8 cellular contexts compared by ENCODE assay signal in genomic region chr6:26054659-26054936, GRCh38. TPM values are rescaled to one million over a fixed set of nuclear protein-coding genes. Genes with fewer than 3 reads are reported as not detected.
A peak's percentile ranks its signal among the peaks of the same experiment; 100 is the strongest.
DNase-seq lines count a peak whose midpoint lies in the region; ATAC-seq, FAIRE-seq and TF ChIP-seq lines count a peak whose summit lies in the region.

No MANE protein-coding gene starts in this region.

- H3K27me3 Mint-ChIP-seq in memory B cell, result no peaks in the 10 kb centered on the region

- DNase-seq in A549 (ENCODE audit: low read depth in 1 of 2, low spot score in 1 of 2), result no peak
- DNase-seq in GM12878 (ENCODE audit: low read depth, low spot score), result no peak
- DNase-seq in memory B cell (ENCODE audit: low spot score in 2 of 2), result no peak
- no peak for DNase-seq in COR-L47 (lab: John Stamatoyannopoulos, UW)
- DNase-seq in NCI-H69 (lab: John Stamatoyannopoulos, UW), result no peak
- no peak for DNase-seq in glomerular visceral epithelial cell (ENCODE audit: extremely low spot score)

- no peaks in the 10 kb centered on the region for H3K36me3 ChIP-seq in GM12878 (ENCODE audit: control insufficient read depth in 2 of 2, insufficient read depth in 2 of 2, low read length in 1 of 2)

- no peak for TF ChIP-seq EP300 in A549 (IDR thresholded peaks at IDR 0.05)
- TF ChIP-seq EP300 in GM12878 (IDR thresholded peaks at IDR 0.05; ENCODE audit: borderline replicate concordance in 1 of 2, control insufficient read depth in 1 of 2, low read depth in 2 of 2, low read length in 2 of 2), result no peak

- ATAC-seq in A549, result peak; percentile 1 to 3; a peak in 4 of 6 replicates
- peak; percentile 1 for ATAC-seq in HG02938 (IDR thresholded peaks at IDR 0.05; ENCODE audit: unreplicated experiment)
- ATAC-seq in GM12878, result peak; percentile 2
- ATAC-seq in memory B cell (ENCODE audit: low read depth), result no peak
- ATAC-seq in GM21360 (IDR thresholded peaks at IDR 0.05; ENCODE audit: unreplicated experiment), result no peak

- no peaks in the 10 kb centered on the region for H3K9me3 Mint-ChIP-seq in memory B cell

- no peaks in the 10 kb centered on the region for H3K36me3 Mint-ChIP-seq in memory B cell

- POLR2A ChIA-PET in A549 (lab: Yijun Ruan, JAX) (interaction anchor here (0.5 to 2.8 kb wide), 4 partner anchors 9 to 70 kb away, joined by 3 to 11 read pairs (median 7); a partner anchor contains a TSS), GM12878 (lab: Charles Lee) (interaction anchor here (1.6 kb wide), 1 partner anchor 9 kb away, joined by 8 read pairs; a partner anchor contains a TSS)

- RAD21 ChIA-PET in GM12878 (lab: Charles Lee; ENCODE audit: unreplicated experiment), result no interaction called here

- H3K4me3 ChIP-seq in A549, result peak overlapping the region; percentile 76
- peak overlapping the region; percentile 75 for H3K4me3 ChIP-seq in GM12878

- no peaks in the 10 kb centered on the region; the same call in 1 of the 2 replicates for H3K79me2 ChIP-seq in GM12878 (ENCODE audit: control insufficient read depth, insufficient read depth, low read length)

- no peaks in the 10 kb centered on the region for H4K20me1 ChIP-seq in GM12878 (ENCODE audit: control insufficient read depth, insufficient read depth)

- no TSS peak for BruUV-seq in GM12878 (replicated peaks; lab: Mats Ljungman, UMichigan)

- H3K4me1 Mint-ChIP-seq in memory B cell, result peaks cover 8% of the 10 kb centered on the region

- FAIRE-seq in A549 (lab: Jason Lieb, UNC) (no peak), GM12878 (lab: Jason Lieb, UNC) (no peak)

- H3K27ac ChIP-seq in A549 (peak overlapping the region; percentile 95 to 100), GM12878 (ENCODE audit: control insufficient read depth, insufficient read depth) (peak overlapping the region; percentile 93)

- no peaks in the 10 kb centered on the region for H3K27me3 ChIP-seq in GM12878 (replicated peaks in 1 of 2; ENCODE audit: control insufficient read depth in 2 of 2, insufficient read depth in 2 of 2, low read length in 1 of 2)

- CTCF ChIA-PET in A549 (lab: Yijun Ruan, JAX) (no interaction called here), GM12878 (lab: Yijun Ruan, JAX) (no interaction called here)

- TF ChIP-seq POLR2A in A549 (IDR thresholded peaks at IDR 0.05; ENCODE audit: low read length) (no peak), GM12878 (IDR thresholded peaks at IDR 0.05; ENCODE audit: low read depth, low read length) (no peak)

- no peaks in the 10 kb centered on the region for H3K9me3 ChIP-seq in A549
- H3K9me3 ChIP-seq in GM12878 (replicated peaks; ENCODE audit: control insufficient read depth, insufficient read depth, low read length), result no peaks in the 10 kb centered on the region

- peak overlapping the region; percentile 73 for H2AFZ ChIP-seq in GM12878 (ENCODE audit: control insufficient read depth, low read depth, low read length)

- peak overlapping the region; percentile 97 for H3K27ac Mint-ChIP-seq in memory B cell

- no peak for TF ChIP-seq RAD21 in A549 (conservative IDR thresholded peaks at IDR 0.05 in 1 of 2, IDR thresholded peaks at IDR 0.05 in 1 of 2)
- TF ChIP-seq RAD21 in GM12878 (IDR thresholded peaks at IDR 0.05; ENCODE audit: insufficient read depth, low read depth, low read length), result no peak

- H3K4me2 ChIP-seq in A549 (peak overlapping the region; percentile 96), GM12878 (ENCODE audit: control insufficient read depth, insufficient read depth) (peak overlapping the region; percentile 93)

- intact Hi-C loops in GM12878 (cut with micrococcal nuclease; ENCODE audit: unreplicated experiment), result loop anchor here (2.0 kb wide), 2 partner anchors 68 to 144 kb away; a partner anchor contains a TSS

- H3K4me1 ChIP-seq in A549, result peaks cover 19% of the 10 kb centered on the region
- H3K4me1 ChIP-seq in GM12878 (ENCODE audit: control insufficient read depth, insufficient read depth, low read length), result peaks cover 4% of the 10 kb centered on the region; the same call in 1 of the 2 replicates

- 3% methylated on average over 6 of the region's 6 CpGs for WGBS in A549 (ENCODE audit: missing lambda C conversion rate)
- WGBS in GM12878 (ENCODE audit: insufficient coverage, insufficient replicate concordance, low lambda C conversion rate, missing lambda C conversion rate), result under 1% methylated on average over 6 of the region's 6 CpGs

- peak overlapping the region; percentile 88 for H3K9ac ChIP-seq in GM12878 (ENCODE audit: control insufficient read depth, insufficient read depth, low read length)

- TF ChIP-seq CTCF in A549 (IDR thresholded peaks at IDR 0.05) (no peak), GM12878 (IDR thresholded peaks at IDR 0.05 in 2 of 3, conservative IDR thresholded peaks at IDR 0.05 in 1 of 3; ENCODE audit: control insufficient read depth in 2 of 3, extremely low read depth in 1 of 3, insufficient read depth in 1 of 3, low read depth in 3 of 3, low read length in 3 of 3) (no peak)

- SMC1A ChIA-PET in GM12878 (lab: Charles Lee; ENCODE audit: uncharacterized antibody, unreplicated experiment), result interaction anchor here (0.6 to 2.4 kb wide), 3 partner anchors 11 to 30 kb away, joined by 3 to 9 read pairs (median 3); a partner anchor contains a TSS

- in situ Hi-C loops in GM12878 (cut with MboI), result no loop called here

- peak overlapping the region; percentile 96 for H3K4me3 Mint-ChIP-seq in memory B cell

TF ChIP-seq in A549, 52 proteins besides CTCF, POLR2A, EP300 and RAD21 (continues in another document):
- no peak for TF ChIP-seq JUNB (IDR thresholded peaks at IDR 0.05)
- TF ChIP-seq, protein P1, sequence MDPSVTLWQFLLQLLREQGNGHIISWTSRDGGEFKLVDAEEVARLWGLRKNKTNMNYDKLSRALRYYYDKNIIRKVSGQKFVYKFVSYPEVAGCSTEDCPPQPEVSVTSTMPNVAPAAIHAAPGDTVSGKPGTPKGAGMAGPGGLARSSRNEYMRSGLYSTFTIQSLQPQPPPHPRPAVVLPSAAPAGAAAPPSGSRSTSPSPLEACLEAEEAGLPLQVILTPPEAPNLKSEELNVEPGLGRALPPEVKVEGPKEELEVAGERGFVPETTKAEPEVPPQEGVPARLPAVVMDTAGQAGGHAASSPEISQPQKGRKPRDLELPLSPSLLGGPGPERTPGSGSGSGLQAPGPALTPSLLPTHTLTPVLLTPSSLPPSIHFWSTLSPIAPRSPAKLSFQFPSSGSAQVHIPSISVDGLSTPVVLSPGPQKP (IDR thresholded peaks at IDR 0.05; ENCODE audit: low read depth, low read length), result no peak
- TF ChIP-seq CBX2 (IDR thresholded peaks at IDR 0.05; ENCODE audit: borderline replicate concordance, low read depth), result no peak
- no peak for TF ChIP-seq RNF2 (IDR thresholded peaks at IDR 0.05; ENCODE audit: borderline replicate concordance, low read depth)
- no peak for TF ChIP-seq SREBF2 (IDR thresholded peaks at IDR 0.05)

TF ChIP-seq in GM12878, 131 proteins besides CTCF, POLR2A, EP300 and RAD21 (continues in another document):
- no peak for TF ChIP-seq GABPA (IDR thresholded peaks at IDR 0.05; ENCODE audit: low read depth)
- TF ChIP-seq SREBF1 (IDR thresholded peaks at IDR 0.05; ENCODE audit: low read length), result no peak
- TF ChIP-seq RAD51 (IDR thresholded peaks at IDR 0.05), result no peak
- no peak for TF ChIP-seq TCF7 (IDR thresholded peaks at IDR 0.05; ENCODE audit: borderline replicate concordance)
- no peak for TF ChIP-seq NKRF (conservative IDR thresholded peaks at IDR 0.05)

RNA-seq across cellular contexts. Expression of gene HFE, which starts 32.6 kb away (rescaled TPM):
- 31.7 and 35.9 TPM in 2 replicates for polyA plus RNA-seq in A549 (2011; rRNA removed)
- polyA plus RNA-seq in A549 (2012; cell fraction: cytosol; rRNA removed), result 14.3 and 14.8 TPM in 2 replicates
- 16.5 and 16.8 TPM in 2 replicates for polyA plus RNA-seq in A549 (2012; cell fraction: nucleus; rRNA removed)
- 15.5 to 19.9 TPM (median 18.1 TPM) in 3 replicates for polyA plus RNA-seq in A549 (2017; fragmentation: RNase III; extraction: RNeasy Plus Mini Kit Qiagen cat#74134 plus additional on column Dnase treatment)
- polyA minus RNA-seq in A549 (2011; rRNA and poly(A)+ RNA removed), result 25.1 and 35.6 TPM in 2 replicates
- 4.1 and 4.5 TPM in 2 replicates for total RNA-seq in GM12878 (2013; cell fraction: nucleolus; rRNA removed)
- total RNA-seq in GM12878 (2014; rRNA removed), result 1.5 and 2.1 TPM in 2 replicates
- total RNA-seq in GM12878 (2014; rRNA removed; fragmentation: Illumina TruSeq; extraction: Trizol), result 1.9 and 2.3 TPM in 2 replicates
- total RNA-seq in GM12878 (2021), result 2.3 and 3.2 TPM in 2 replicates
- 1.1 TPM for polyA plus RNA-seq in GM12878 (2011; ENCODE audit: low read depth)
- 5.9 TPM in 2 replicates for polyA plus RNA-seq in GM12878 (2011; rRNA removed)
- 4.6 and 4.8 TPM in 2 replicates for polyA plus RNA-seq in GM12878 (2011; cell fraction: cytosol; rRNA removed)
- 5.6 and 6.5 TPM in 2 replicates for polyA plus RNA-seq in GM12878 (2011; cell fraction: nucleus; rRNA removed)
- polyA plus RNA-seq in GM12878 (2012), result 0.95 and 2.1 TPM in 2 replicates
- 2.2 and 5.1 TPM in 2 replicates for polyA plus RNA-seq in GM12878 (2014; fragmentation: Illumina TruSeq; extraction: Trizol)
- 1 to 10 TPM in 1 of 2 experiments, under 1 TPM in 1; 0.52 to 1.2 TPM for polyA plus RNA-seq in GM12878 (2014; fragmentation: Nextera tagmentation; extraction: Ambion mirVana)
- polyA plus RNA-seq in GM12878 (2014; rRNA removed), result 2.2 and 3.0 TPM in 2 replicates
- polyA plus RNA-seq in GM12878 (2016; fragmentation: Nextera tagmentation; extraction: Ambion mirVana), result 1 to 10 TPM; 1.3 to 1.5 TPM
- 6.9 and 8.1 TPM in 2 replicates for polyA minus RNA-seq in GM12878 (2011; rRNA and poly(A)+ RNA removed)
- 1.1 and 1.9 TPM in 2 replicates for polyA minus RNA-seq in GM12878 (2011; cell fraction: cytosol; rRNA and poly(A)+ RNA removed)
- 2.1 and 2.3 TPM in 2 replicates for polyA minus RNA-seq in GM12878 (2011; cell fraction: nucleus; rRNA and poly(A)+ RNA removed)

Comparison
In these comparisons a context has a peak if more than half of its experiments do, and no peak if none do; other contexts are left out.
1. ATAC-seq: peak in A549 (2 of 2), HG02938 (single experiment) and GM12878 (single experiment); none in memory B cell (single experiment) and GM21360 (single experiment).